Comparison of ENCODE assay signal across 13 cellular contexts in genomic region chr2:8000861-8001260, GRCh38.
A peak's percentile ranks its signal among the peaks of the same experiment; 100 is the strongest.
DNase-seq lines count a peak whose midpoint lies in the region; ATAC-seq and TF ChIP-seq lines count a peak whose summit lies in the region.
"Had no signal": no experiment of that assay in that cellular context is flagged by ENCODE, and none has a peak within 500 bp of the region (broad histone marks: within the 10 kb centered on the region; RNA-seq: fewer than 3 reads in every experiment).

No MANE protein-coding gene starts in this region.

- no peaks in the 10 kb centered on the region for H3K9me3 ChIP-seq in heart right ventricle
- H3K9me3 ChIP-seq in Loucy (ENCODE audit: insufficient read depth, low read depth, low read length): no peaks in the 10 kb centered on the region

- 94 to 100% methylated on average over 1 of the region's 1 CpG for WGBS in heart right ventricle, 2 donors

- peaks cover 3 to 27% (median 22%) of the 10 kb centered on the region in 9 donors for H3K4me1 ChIP-seq in heart right ventricle
- H3K4me1 ChIP-seq in Loucy (ENCODE audit: insufficient read depth, low read length, poor library complexity, severe bottlenecking): peaks cover 57% of the 10 kb centered on the region

- H3K4me3 ChIP-seq in heart right ventricle: no peak overlapping the region
- H3K4me3 ChIP-seq in Loucy (ENCODE audit: low read length, poor library complexity, severe bottlenecking): no peak overlapping the region

- no peaks in the 10 kb centered on the region for H3K27me3 ChIP-seq in heart right ventricle
- H3K27me3 ChIP-seq in Loucy (ENCODE audit: insufficient read depth, low read length, poor library complexity, severe bottlenecking): no peaks in the 10 kb centered on the region

- H3F3A ChIP-seq in Loucy (ENCODE audit: low read depth): no peaks in the 10 kb centered on the region

- H3K27ac ChIP-seq in heart right ventricle: no peak overlapping the region

- H3K36me3 ChIP-seq in heart right ventricle (no peaks in the 10 kb centered on the region), Loucy (ENCODE audit: insufficient read depth, low read length) (no peaks in the 10 kb centered on the region)

- H3K9me3 Mint-ChIP-seq in chondrocyte (ENCODE audit: low read depth): no peaks in the 10 kb centered on the region
- no peaks in the 10 kb centered on the region for H3K9me3 Mint-ChIP-seq in activated naive CD8-positive, alpha-beta T cell treated with anti-CD3 and anti-CD28 coated beads for 36 hours
- H3K9me3 Mint-ChIP-seq in activated CD8-positive, alpha-beta memory T cell treated with anti-CD3 and anti-CD28 coated beads, Interleukin-2, amount 10 ng/mL, durations not matched to agents 7 days and 5 days (ENCODE audit: low read depth): no peaks in the 10 kb centered on the region

- H3K4me1 Mint-ChIP-seq in chondrocyte (ENCODE audit: low read depth): peaks cover 22% of the 10 kb centered on the region
- peaks cover 9% of the 10 kb centered on the region for H3K4me1 Mint-ChIP-seq in activated naive CD8-positive, alpha-beta T cell treated with anti-CD3 and anti-CD28 coated beads for 36 hours
- peaks cover 25% of the 10 kb centered on the region for H3K4me1 Mint-ChIP-seq in activated CD8-positive, alpha-beta memory T cell treated with anti-CD3 and anti-CD28 coated beads, Interleukin-2, amount 10 ng/mL, durations not matched to agents 7 days and 5 days

- H4K20me1 ChIP-seq in Loucy (ENCODE audit: insufficient read depth, low read length, poor library complexity, severe bottlenecking): no peaks in the 10 kb centered on the region

- ATAC-seq in heart right ventricle (no peak), Right ventricle myocardium superior (ENCODE audit: poor library complexity) (no peak)
- ATAC-seq in activated CD8-positive, alpha-beta memory T cell treated with anti-CD3 and anti-CD28 coated beads, Interleukin-2, amount 10 ng/mL, durations not matched to agents 7 days and 5 days: no peak

- no peak overlapping the region for H3K27ac Mint-ChIP-seq in chondrocyte (ENCODE audit: unreplicated experiment)
- H3K27ac Mint-ChIP-seq in activated naive CD8-positive, alpha-beta T cell treated with anti-CD3 and anti-CD28 coated beads for 36 hours: no peak overlapping the region
- H3K27ac Mint-ChIP-seq in activated CD8-positive, alpha-beta memory T cell treated with anti-CD3 and anti-CD28 coated beads, Interleukin-2, amount 10 ng/mL, durations not matched to agents 7 days and 5 days: no peak overlapping the region

- no peaks in the 10 kb centered on the region for H3K79me2 ChIP-seq in Loucy (ENCODE audit: insufficient read depth, low read length)

- CTCF ChIA-PET in activated CD8-positive, alpha-beta memory T cell treated with anti-CD3 and anti-CD28 coated beads, Interleukin-2, amount 10 ng/mL, durations not matched to agents 7 days and 5 days (lab: Charles Lee): no interaction called here

- no peak overlapping the region for H2AFZ ChIP-seq in Loucy (ENCODE audit: low read length)

- H3K27me3 Mint-ChIP-seq in chondrocyte (ENCODE audit: low read depth): peaks cover 5% of the 10 kb centered on the region
- no peaks in the 10 kb centered on the region for H3K27me3 Mint-ChIP-seq in activated naive CD8-positive, alpha-beta T cell treated with anti-CD3 and anti-CD28 coated beads for 36 hours
- no peaks in the 10 kb centered on the region for H3K27me3 Mint-ChIP-seq in activated CD8-positive, alpha-beta memory T cell treated with anti-CD3 and anti-CD28 coated beads, Interleukin-2, amount 10 ng/mL, durations not matched to agents 7 days and 5 days

- H3K9ac ChIP-seq in Loucy (ENCODE audit: low read depth, low read length, poor library complexity, severe bottlenecking): no peak overlapping the region

- H3K4me2 ChIP-seq in Loucy (ENCODE audit: low read depth, low read length, poor library complexity, severe bottlenecking): no peak overlapping the region

- no peaks in the 10 kb centered on the region for H3K9me2 ChIP-seq in Loucy (replicated peaks; ENCODE audit: low read depth, low read length)

- peak in 5 of 9 donors; percentile 6 to 25 (median 16) for TF ChIP-seq CTCF in heart right ventricle (IDR thresholded peaks at IDR 0.05)
- TF ChIP-seq CTCF in Loucy (conservative IDR thresholded peaks at IDR 0.05; ENCODE audit: low read length): peak; percentile 59
- TF ChIP-seq CTCF in chondrocyte (IDR thresholded peaks at IDR 0.05): peak; percentile 48

- no peak overlapping the region for H3K4me3 Mint-ChIP-seq in chondrocyte (ENCODE audit: unreplicated experiment)
- no peak overlapping the region for H3K4me3 Mint-ChIP-seq in activated naive CD8-positive, alpha-beta T cell treated with anti-CD3 and anti-CD28 coated beads for 36 hours
- no peak overlapping the region for H3K4me3 Mint-ChIP-seq in activated CD8-positive, alpha-beta memory T cell treated with anti-CD3 and anti-CD28 coated beads, Interleukin-2, amount 10 ng/mL, durations not matched to agents 7 days and 5 days
- H3K4me3 Mint-ChIP-seq: nephron had no signal

- H3K36me3 Mint-ChIP-seq in chondrocyte (ENCODE audit: low read depth): no peaks in the 10 kb centered on the region
- no peaks in the 10 kb centered on the region for H3K36me3 Mint-ChIP-seq in activated naive CD8-positive, alpha-beta T cell treated with anti-CD3 and anti-CD28 coated beads for 36 hours
- H3K36me3 Mint-ChIP-seq in activated CD8-positive, alpha-beta memory T cell treated with anti-CD3 and anti-CD28 coated beads, Interleukin-2, amount 10 ng/mL, durations not matched to agents 7 days and 5 days: peaks cover 1% of the 10 kb centered on the region

- DNase-seq in heart right ventricle (no peak), Right ventricle myocardium superior (no peak), chondrocyte (ENCODE audit: low spot score) (no peak), smooth muscle cell of the brain vasculature (ENCODE audit: low read depth, low spot score) (peak; percentile 23), ureter (ENCODE audit: low spot score) (no peak)
- DNase-seq in activated naive CD8-positive, alpha-beta T cell treated with anti-CD3 and anti-CD28 coated beads for 36 hours: no peak
- DNase-seq in activated CD8-positive, alpha-beta memory T cell treated with anti-CD3 and anti-CD28 coated beads, Interleukin-2, amount 10 ng/mL, durations not matched to agents 7 days and 5 days: no peak
- DNase-seq: activated CD4-positive, alpha-beta T cell treated with anti-CD3 and anti-CD28 coated beads, Interleukin-2, amount 50 U/mL, for 4 hours; activated naive CD4-positive, alpha-beta T cell; GF-D8; NCI-H187 treated with DMSO at 0.1 percent for 48 hours had no signal

- intact Hi-C loops in heart right ventricle (cut with DNase I) (loop anchor here in 5 of 10 donors (5.0 to 10.0 kb wide), 3 partner anchors 224 to 684 kb away; partner anchors contain the start of gene ID2 (in 5 of the 5)), Right ventricle myocardium superior (cut with DNase I) (no loop called here)
